20 cellular contexts compared by ENCODE assay signal in the genomic region with DNA sequence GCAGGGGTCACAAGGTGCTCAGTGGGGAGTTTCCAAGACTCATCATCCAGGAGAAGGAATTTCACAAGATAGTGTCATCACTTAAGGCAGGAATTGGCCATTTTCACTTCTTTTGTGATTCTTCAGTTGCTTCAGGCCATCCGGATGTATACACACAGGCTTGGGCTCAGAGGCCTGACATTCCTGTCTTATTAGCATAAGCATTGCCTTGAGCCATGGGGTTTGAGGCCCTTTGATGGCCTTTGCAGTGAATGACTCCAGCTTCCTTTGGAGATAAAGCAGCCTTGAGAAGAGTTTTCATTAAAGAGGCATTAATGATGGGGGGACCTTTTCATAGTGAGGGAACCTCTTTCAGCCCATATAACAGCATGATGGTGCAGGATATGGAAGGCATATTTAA.
"Had no signal": no experiment of that assay in that cellular context is flagged by ENCODE, and none has a peak within 500 bp of the region (broad histone marks: within the 10 kb centered on the region; RNA-seq: fewer than 3 reads in every experiment).

No MANE protein-coding gene starts in this region.

- DNase-seq: KBM-7, NCI-H1092, NCI-H1105 treated with DMSO at 0.1 percent for 48 hours, NCI-H1436, NCI-H187, NCI-H2029, NCI-H2081 treated with DMSO at 0.1 percent for 48 hours, NCI-H2171, NCI-H226, NCI-H446, NCI-H510A, NCI-H524 treated with DMSO at 0.1 percent for 48 hours, NCI-H69, NCI-H774, PC-3, SHP77, SK-N-SH, SW 1271 had no signal

- H3K27ac ChIP-seq: RWPE1 had no signal

- H3K4me2 ChIP-seq: SK-N-SH had no signal

- H3K9ac ChIP-seq: SK-N-SH had no signal

- ATAC-seq: Panc1, PC-3 had no signal

- H3K9me3 ChIP-seq: SK-N-SH had no signal
